12 cellular contexts compared by ENCODE assay signal in genomic region chr20:63095718-63096654, GRCh38.
DNase-seq lines count a peak whose midpoint lies in the region; ATAC-seq, FAIRE-seq and TF ChIP-seq lines count a peak whose summit lies in the region.
"Had no signal": no experiment of that assay in that cellular context is flagged by ENCODE, and none has a peak within 500 bp of the region (broad histone marks: within the 10 kb centered on the region; RNA-seq: fewer than 3 reads in every experiment).

No MANE protein-coding gene starts in this region.

- CTCF ChIA-PET in Calu3 (lab: Charles Lee): no interaction called here

- no TSS peak for BruUV-seq in Calu3 (replicated peaks; lab: Mats Ljungman, UMichigan)

- ATAC-seq in esophagus mucosa: peak; percentile 85
- ATAC-seq in omental fat pad (ENCODE audit: low FRiP score): no peak
- ATAC-seq: psoas muscle had no signal

- intact Hi-C loops in Calu3 (cut with micrococcal nuclease; ENCODE audit: unreplicated experiment): no loop called here

- FAIRE-seq in HTR-8/SVneo (lab: Jason Lieb, UNC): no peak
- FAIRE-seq: islet of Langerhans had no signal

- peaks cover 46% of the 10 kb centered on the region for H3K27me3 Mint-ChIP-seq in Calu3 (ENCODE audit: unreplicated experiment)
- no peaks in the 10 kb centered on the region for H3K27me3 Mint-ChIP-seq in T-helper 2 cell treated with Interferon-gamma antibody and Interleukin-4, amounts not matched to agents 5 μg/mL and 100 μg/mL, for 36 hours (ENCODE audit: low read depth)
- H3K27me3 Mint-ChIP-seq: activated CD4-positive, alpha-beta T cell treated with anti-CD3 and anti-CD28 coated beads, Interleukin-2, amount 10 ng/mL, durations not matched to agents 24 days and 14 days had no signal

- TF ChIP-seq EP300 in Ishikawa (IDR thresholded peaks at IDR 0.05; ENCODE audit: borderline replicate concordance): no peak

- no peaks in the 10 kb centered on the region for H3K9me3 Mint-ChIP-seq in Calu3 (ENCODE audit: low read depth, unreplicated experiment)
- no peaks in the 10 kb centered on the region for H3K9me3 Mint-ChIP-seq in T-helper 2 cell treated with Interferon-gamma antibody and Interleukin-4, amounts not matched to agents 5 μg/mL and 100 μg/mL, for 36 hours
- H3K9me3 Mint-ChIP-seq: activated CD4-positive, alpha-beta T cell treated with anti-CD3 and anti-CD28 coated beads, Interleukin-2, amount 10 ng/mL, durations not matched to agents 24 days and 14 days had no signal

- TF ChIP-seq RAD21 in Ishikawa (IDR thresholded peaks at IDR 0.05; ENCODE audit: low read depth): no peak

- TF ChIP-seq CTCF in Calu3 (IDR thresholded peaks at IDR 0.05; ENCODE audit: unreplicated experiment) (no peak), omental fat pad (IDR thresholded peaks at IDR 0.05) (no peak), GM13976 (IDR thresholded peaks at IDR 0.05; ENCODE audit: borderline replicate concordance, control extremely low read depth, extremely low read depth, insufficient read depth, missing control alignments) (no peak)

- in situ Hi-C loops in GM13976 (cut with MboI; ENCODE audit: low sequenced_read_pairs, unreplicated experiment): no loop called here

- H3K4me1 Mint-ChIP-seq in Calu3 (ENCODE audit: low read depth, unreplicated experiment): no peaks in the 10 kb centered on the region
- no peaks in the 10 kb centered on the region for H3K4me1 Mint-ChIP-seq in T-helper 2 cell treated with Interferon-gamma antibody and Interleukin-4, amounts not matched to agents 5 μg/mL and 100 μg/mL, for 36 hours (ENCODE audit: low read depth)
- H3K4me1 Mint-ChIP-seq: activated CD4-positive, alpha-beta T cell treated with anti-CD3 and anti-CD28 coated beads, Interleukin-2, amount 10 ng/mL, durations not matched to agents 24 days and 14 days had no signal

- no peaks in the 10 kb centered on the region for H3K36me3 Mint-ChIP-seq in Calu3 (ENCODE audit: insufficient read depth, unreplicated experiment)
- no peaks in the 10 kb centered on the region for H3K36me3 Mint-ChIP-seq in T-helper 2 cell treated with Interferon-gamma antibody and Interleukin-4, amounts not matched to agents 5 μg/mL and 100 μg/mL, for 36 hours (ENCODE audit: low read depth)

- H3K27ac Mint-ChIP-seq in Calu3 (ENCODE audit: unreplicated experiment): no peak overlapping the region
- H3K27ac Mint-ChIP-seq in T-helper 2 cell treated with Interferon-gamma antibody and Interleukin-4, amounts not matched to agents 5 μg/mL and 100 μg/mL, for 36 hours: no peak overlapping the region
- H3K27ac Mint-ChIP-seq: activated CD4-positive, alpha-beta T cell treated with anti-CD3 and anti-CD28 coated beads, Interleukin-2, amount 10 ng/mL, durations not matched to agents 24 days and 14 days had no signal

- DNase-seq in Calu3 (peak; percentile 57), omental fat pad (ENCODE audit: low spot score) (peak; percentile 7), HTR-8/SVneo (ENCODE audit: insufficient read length, low spot score) (no peak), NCI-H1694 (lab: John Stamatoyannopoulos, UW) (no peak), GM13976 (ENCODE audit: low spot score) (no peak)
- DNase-seq in T-helper 2 cell treated with Interferon-gamma antibody and Interleukin-4, amounts not matched to agents 5 μg/mL and 100 μg/mL, for 36 hours (ENCODE audit: low spot score): no peak
- DNase-seq: activated CD4-positive, alpha-beta T cell treated with anti-CD3 and anti-CD28 coated beads, Interleukin-2, amount 10 ng/mL, durations not matched to agents 24 days and 14 days; Kasumi-1 had no signal

- no peak overlapping the region for H3K4me3 Mint-ChIP-seq in Calu3 (ENCODE audit: low read depth, unreplicated experiment)
- H3K4me3 Mint-ChIP-seq in T-helper 2 cell treated with Interferon-gamma antibody and Interleukin-4, amounts not matched to agents 5 μg/mL and 100 μg/mL, for 36 hours: no peak overlapping the region
- H3K4me3 Mint-ChIP-seq: activated CD4-positive, alpha-beta T cell treated with anti-CD3 and anti-CD28 coated beads, Interleukin-2, amount 10 ng/mL, durations not matched to agents 24 days and 14 days had no signal

TF ChIP-seq in Ishikawa, 13 proteins besides CTCF, POLR2A, EP300 and RAD21:
- no peak for TF ChIP-seq CEBPB (IDR thresholded peaks at IDR 0.05)
- TF ChIP-seq ZBTB7A (IDR thresholded peaks at IDR 0.05; ENCODE audit: low read depth): no peak
- TF ChIP-seq, protein P1, sequence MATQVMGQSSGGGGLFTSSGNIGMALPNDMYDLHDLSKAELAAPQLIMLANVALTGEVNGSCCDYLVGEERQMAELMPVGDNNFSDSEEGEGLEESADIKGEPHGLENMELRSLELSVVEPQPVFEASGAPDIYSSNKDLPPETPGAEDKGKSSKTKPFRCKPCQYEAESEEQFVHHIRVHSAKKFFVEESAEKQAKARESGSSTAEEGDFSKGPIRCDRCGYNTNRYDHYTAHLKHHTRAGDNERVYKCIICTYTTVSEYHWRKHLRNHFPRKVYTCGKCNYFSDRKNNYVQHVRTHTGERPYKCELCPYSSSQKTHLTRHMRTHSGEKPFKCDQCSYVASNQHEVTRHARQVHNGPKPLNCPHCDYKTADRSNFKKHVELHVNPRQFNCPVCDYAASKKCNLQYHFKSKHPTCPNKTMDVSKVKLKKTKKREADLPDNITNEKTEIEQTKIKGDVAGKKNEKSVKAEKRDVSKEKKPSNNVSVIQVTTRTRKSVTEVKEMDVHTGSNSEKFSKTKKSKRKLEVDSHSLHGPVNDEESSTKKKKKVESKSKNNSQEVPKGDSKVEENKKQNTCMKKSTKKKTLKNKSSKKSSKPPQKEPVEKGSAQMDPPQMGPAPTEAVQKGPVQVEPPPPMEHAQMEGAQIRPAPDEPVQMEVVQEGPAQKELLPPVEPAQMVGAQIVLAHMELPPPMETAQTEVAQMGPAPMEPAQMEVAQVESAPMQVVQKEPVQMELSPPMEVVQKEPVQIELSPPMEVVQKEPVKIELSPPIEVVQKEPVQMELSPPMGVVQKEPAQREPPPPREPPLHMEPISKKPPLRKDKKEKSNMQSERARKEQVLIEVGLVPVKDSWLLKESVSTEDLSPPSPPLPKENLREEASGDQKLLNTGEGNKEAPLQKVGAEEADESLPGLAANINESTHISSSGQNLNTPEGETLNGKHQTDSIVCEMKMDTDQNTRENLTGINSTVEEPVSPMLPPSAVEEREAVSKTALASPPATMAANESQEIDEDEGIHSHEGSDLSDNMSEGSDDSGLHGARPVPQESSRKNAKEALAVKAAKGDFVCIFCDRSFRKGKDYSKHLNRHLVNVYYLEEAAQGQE (IDR thresholded peaks at IDR 0.05; ENCODE audit: low read depth): no peak
- TF ChIP-seq, protein P2, sequence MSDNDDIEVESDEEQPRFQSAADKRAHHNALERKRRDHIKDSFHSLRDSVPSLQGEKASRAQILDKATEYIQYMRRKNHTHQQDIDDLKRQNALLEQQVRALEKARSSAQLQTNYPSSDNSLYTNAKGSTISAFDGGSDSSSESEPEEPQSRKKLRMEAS (IDR thresholded peaks at IDR 0.05): no peak
- TF ChIP-seq FOXM1 (IDR thresholded peaks at IDR 0.05; ENCODE audit: borderline replicate concordance, low read depth): no peak
- no peak for TF ChIP-seq YY1 (IDR thresholded peaks at IDR 0.05; ENCODE audit: low read depth)
- no peak for TF ChIP-seq EGR1 (IDR thresholded peaks at IDR 0.05)
- TF ChIP-seq USF1 (IDR thresholded peaks at IDR 0.05): peak; percentile 93

Comparison
In these comparisons a context has a peak if more than half of its experiments do, and no peak if none do; other contexts are left out.
1. DNase-seq: peak in Calu3 (single experiment) and omental fat pad (single experiment); none in HTR-8/SVneo (single experiment), T-helper 2 cell treated with Interferon-gamma antibody and Interleukin-4, amounts not matched to agents 5 μg/mL and 100 μg/mL, for 36 hours (single experiment), NCI-H1694 (single experiment) and GM13976 (single experiment).